1 cellular context compared by ENCODE assay signal in genomic region chr1:236845830-236846229, GRCh38.
TF ChIP-seq lines count a peak whose summit lies in the region.

No MANE protein-coding gene starts in this region.

TF ChIP-seq in HepG2, 621 proteins besides CTCF, POLR2A, EP300 and RAD21 (continued from another document):
- TF ChIP-seq SKIL (CRISPR knock-in tag; IDR thresholded peaks at IDR 0.05; ENCODE audit: borderline replicate concordance) (peak; percentile 58; the same call in 1 of the 2 replicates), ZNF276 (CRISPR knock-in tag; IDR thresholded peaks at IDR 0.05; ENCODE audit: low read depth) (no peak), RARA (CRISPR knock-in tag; IDR thresholded peaks at IDR 0.05) (peak; percentile 68), SRY (CRISPR knock-in tag; IDR thresholded peaks at IDR 0.05) (no peak), ZNF331 (CRISPR knock-in tag; IDR thresholded peaks at IDR 0.05) (peak; percentile 15; the same call in 1 of the 2 replicates), ZNF256 (CRISPR knock-in tag; conservative IDR thresholded peaks at IDR 0.05) (no peak)
TF ChIP-seq in HepG2: peak in this region for 31.
